8 cellular contexts compared by ENCODE assay signal in the genomic region with DNA sequence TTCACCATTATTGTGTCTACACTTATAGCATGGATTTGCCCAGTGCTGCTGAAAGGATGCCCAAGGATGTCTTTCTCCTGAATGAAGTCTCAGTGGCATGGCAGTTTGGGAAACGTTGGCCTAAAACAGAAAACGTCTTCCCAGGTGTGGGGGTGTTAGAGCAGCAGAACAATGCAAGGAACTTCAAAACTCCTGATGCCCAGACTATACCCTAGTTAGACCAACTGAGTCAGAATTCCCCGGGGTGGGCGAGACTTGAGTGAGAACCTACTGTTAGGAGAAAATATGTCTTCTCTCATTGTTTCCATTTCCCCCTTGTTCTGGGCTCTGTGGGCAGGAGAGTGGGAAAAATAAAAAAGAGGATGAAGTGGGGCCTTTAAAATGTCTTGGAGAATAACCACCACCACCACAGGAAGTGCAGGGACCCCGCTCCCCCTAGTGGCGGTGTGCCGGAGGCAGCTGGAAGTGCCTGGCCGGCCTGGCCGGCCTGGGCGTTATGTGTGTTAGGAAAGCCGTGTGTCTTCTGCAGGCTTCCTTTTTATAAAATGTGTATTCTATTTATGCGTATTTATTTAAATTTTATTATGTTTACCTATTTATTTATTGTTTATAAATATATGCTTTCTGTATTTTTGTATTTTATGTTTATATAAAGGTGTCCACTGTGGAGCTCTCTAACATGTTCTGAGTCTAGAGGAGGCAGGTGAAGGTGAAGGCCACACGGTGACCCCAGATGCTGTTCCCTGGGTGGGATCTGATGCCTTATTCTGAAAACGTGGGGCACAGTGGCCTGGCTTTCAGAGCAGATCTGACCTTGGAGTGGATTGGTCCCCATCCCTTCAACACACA.
DNase-seq lines count a peak whose midpoint lies in the region; ATAC-seq and TF ChIP-seq lines count a peak whose summit lies in the region.

No MANE protein-coding gene starts in this region.

- no peaks in the 10 kb centered on the region for H3K27me3 Mint-ChIP-seq in activated CD4-positive, alpha-beta T cell treated with anti-CD3 and anti-CD28 coated beads, Interleukin-2, amount 10 ng/mL, durations not matched to agents 7 days and 5 days
- peaks cover 3% of the 10 kb centered on the region for H3K27me3 Mint-ChIP-seq in nephron progenitor cell (ENCODE audit: low read depth, poor library complexity)

- H3K4me3 Mint-ChIP-seq in activated CD4-positive, alpha-beta T cell treated with anti-CD3 and anti-CD28 coated beads, Interleukin-2, amount 10 ng/mL, durations not matched to agents 7 days and 5 days: no peak overlapping the region
- no peak overlapping the region for H3K4me3 Mint-ChIP-seq in nephron progenitor cell

- peak; percentile 65 for ATAC-seq in GM21825 (IDR thresholded peaks at IDR 0.05; ENCODE audit: unreplicated experiment)
- ATAC-seq in HG02623 (IDR thresholded peaks at IDR 0.05; ENCODE audit: unreplicated experiment): no peak

- no peaks in the 10 kb centered on the region for H3K9me3 Mint-ChIP-seq in activated CD4-positive, alpha-beta T cell treated with anti-CD3 and anti-CD28 coated beads, Interleukin-2, amount 10 ng/mL, durations not matched to agents 7 days and 5 days
- peaks cover 21% of the 10 kb centered on the region for H3K9me3 Mint-ChIP-seq in nephron progenitor cell

- POLR2A ChIA-PET in activated CD4-positive, alpha-beta T cell treated with anti-CD3 and anti-CD28 coated beads, Interleukin-2, amount 10 ng/mL, durations not matched to agents 7 days and 5 days (lab: Charles Lee): no interaction called here

- no peaks in the 10 kb centered on the region for H3K9me3 ChIP-seq in tibial artery

- no peaks in the 10 kb centered on the region for H3K36me3 Mint-ChIP-seq in activated CD4-positive, alpha-beta T cell treated with anti-CD3 and anti-CD28 coated beads, Interleukin-2, amount 10 ng/mL, durations not matched to agents 7 days and 5 days (ENCODE audit: low read depth)
- H3K36me3 Mint-ChIP-seq in nephron progenitor cell (ENCODE audit: low read depth): no peaks in the 10 kb centered on the region

- H3K4me3 ChIP-seq in epithelial cell of esophagus (ENCODE audit: low read length): no peak overlapping the region
- no peak overlapping the region for H3K4me3 ChIP-seq in tibial artery

- no peaks in the 10 kb centered on the region for H3K4me1 Mint-ChIP-seq in activated CD4-positive, alpha-beta T cell treated with anti-CD3 and anti-CD28 coated beads, Interleukin-2, amount 10 ng/mL, durations not matched to agents 7 days and 5 days
- H3K4me1 Mint-ChIP-seq in nephron progenitor cell: peaks cover 5% of the 10 kb centered on the region

- no peaks in the 10 kb centered on the region for H3K27me3 ChIP-seq in tibial artery

- peak; percentile 89 for DNase-seq in D341Med (ENCODE audit: low spot score)
- DNase-seq in NCI-H2107 treated with DMSO at 0.1 percent for 48 hours (lab: John Stamatoyannopoulos, UW; ENCODE audit: unreplicated experiment): peak; percentile 21
- DNase-seq in activated CD4-positive, alpha-beta T cell treated with anti-CD3 and anti-CD28 coated beads, Interleukin-2, amount 10 ng/mL, durations not matched to agents 7 days and 5 days: peak; percentile 41
- DNase-seq in epithelial cell of esophagus (ENCODE audit: low read depth): peak; percentile 44
- DNase-seq in nephron progenitor cell: peak; percentile 77
- DNase-seq in tibial artery: peak in 1 of 2 donors; percentile 42

- CTCF ChIA-PET in activated CD4-positive, alpha-beta T cell treated with anti-CD3 and anti-CD28 coated beads, Interleukin-2, amount 10 ng/mL, durations not matched to agents 7 days and 5 days (lab: Charles Lee): no interaction called here

- intact Hi-C loops in tibial artery (cut with DNase I; ENCODE audit: low total_unique reads): no loop called here

- TF ChIP-seq CTCF in epithelial cell of esophagus (IDR thresholded peaks at IDR 0.05; ENCODE audit: insufficient read depth, low read depth, low read length, missing control alignments): peak; percentile 57
- peak; percentile 89 for TF ChIP-seq CTCF in nephron progenitor cell (IDR thresholded peaks at IDR 0.05)
- TF ChIP-seq CTCF in tibial artery (IDR thresholded peaks at IDR 0.05): peak; percentile 27 to 45

- peak overlapping the region in 1 of 2 donors; percentile 25 for H3K27ac ChIP-seq in tibial artery

- no peaks in the 10 kb centered on the region for H3K36me3 ChIP-seq in tibial artery

- no peak overlapping the region for H3K27ac Mint-ChIP-seq in activated CD4-positive, alpha-beta T cell treated with anti-CD3 and anti-CD28 coated beads, Interleukin-2, amount 10 ng/mL, durations not matched to agents 7 days and 5 days
- no peak overlapping the region for H3K27ac Mint-ChIP-seq in nephron progenitor cell

- H3K4me1 ChIP-seq in tibial artery: peaks cover 0 to 23% (median 10%) of the 10 kb centered on the region in 4 donors

Comparison
In these comparisons a context has a peak if more than half of its experiments do, and no peak if none do; other contexts are left out.
1. CTCF ChIP-seq: peak in every context shown above with its lines; median percentile 89 in nephron progenitor cell; 57 in epithelial cell of esophagus; 36 in tibial artery.